Comparison of ENCODE assay signal across 10 cellular contexts in the genomic region with DNA sequence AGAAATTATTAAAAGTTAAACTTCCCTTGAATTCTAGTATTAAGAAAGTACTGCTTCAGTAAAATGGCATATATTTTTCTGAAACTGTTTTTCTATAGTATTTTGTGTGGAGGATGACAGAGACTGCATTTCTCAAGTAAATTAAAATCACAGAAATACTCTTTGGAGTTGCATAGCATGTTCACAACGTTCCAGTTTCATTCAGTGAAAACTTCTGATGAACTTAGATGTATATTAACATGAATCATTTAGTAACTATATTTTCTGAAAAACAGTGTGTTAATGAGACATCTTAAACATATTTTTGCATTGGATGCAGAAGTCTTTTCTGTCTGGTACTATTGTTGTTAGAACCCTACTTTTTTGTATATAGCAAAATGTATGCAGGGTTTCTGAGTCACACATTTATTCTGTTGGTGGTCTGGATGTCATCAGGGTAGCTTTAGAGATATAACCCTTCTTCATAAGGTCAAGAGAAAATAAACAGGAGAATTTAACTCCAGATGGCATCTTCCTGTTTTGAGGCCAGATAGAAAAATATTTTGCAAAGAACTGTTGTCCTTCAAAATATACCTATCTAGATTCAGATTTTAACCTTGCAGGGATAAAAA. TPM values are rescaled to one million over a fixed set of nuclear protein-coding genes. Genes with fewer than 3 reads are reported as not detected.
A peak's percentile ranks its signal among the peaks of the same experiment; 100 is the strongest.
DNase-seq lines count a peak whose midpoint lies in the region; ATAC-seq and TF ChIP-seq lines count a peak whose summit lies in the region.
"Had no signal": no experiment of that assay in that cellular context is flagged by ENCODE, and none has a peak within 500 bp of the region (broad histone marks: within the 10 kb centered on the region; RNA-seq: fewer than 3 reads in every experiment).

No MANE protein-coding gene starts in this region.

- no peaks in the 10 kb centered on the region for H3K4me1 ChIP-seq in lower lobe of right lung

- no peaks in the 10 kb centered on the region for H3K27me3 ChIP-seq in lower lobe of right lung (ENCODE audit: low read depth)
- H3K27me3 ChIP-seq: neutrophil had no signal

- H3K9me3 ChIP-seq in lower lobe of right lung: no peaks in the 10 kb centered on the region
- H3K9me3 ChIP-seq: neutrophil had no signal

- no peak for DNase-seq in AG09309 (ENCODE audit: low read depth)
- DNase-seq in lower lobe of right lung: no peak
- DNase-seq in RKO (ENCODE audit: low spot score): no peak
- DNase-seq in SKM-1 treated with dmso at 0.1 percent for 144 hours (lab: John Stamatoyannopoulos, UW; ENCODE audit: unreplicated experiment): no peak
- DNase-seq in NCI-H2081 treated with DMSO at 0.1 percent for 48 hours (lab: John Stamatoyannopoulos, UW): no peak
- DNase-seq in A172 (ENCODE audit: low spot score): no peak
- DNase-seq: NCI-H2081 had no signal

- TF ChIP-seq CTCF in AG09309 (IDR thresholded peaks at IDR 0.05; ENCODE audit: control insufficient read depth, insufficient read depth, low read depth, low read length, missing control alignments): no peak
- TF ChIP-seq CTCF in lower lobe of right lung (IDR thresholded peaks at IDR 0.05): no peak

- H3K36me3 ChIP-seq in lower lobe of right lung: no peaks in the 10 kb centered on the region
- H3K36me3 ChIP-seq: neutrophil had no signal

- H3K27ac ChIP-seq in lower lobe of right lung: peak overlapping the region; percentile 47
- H3K27ac ChIP-seq: neutrophil had no signal

- intact Hi-C loops in lower lobe of right lung (cut with DNase I): no loop called here

- peak; percentile 8 for ATAC-seq in GM19463 (IDR thresholded peaks at IDR 0.05; ENCODE audit: unreplicated experiment)
- ATAC-seq in HG03575 (IDR thresholded peaks at IDR 0.05; ENCODE audit: extremely low read depth, insufficient number of reproducible peaks, low FRiP score, unreplicated experiment): peak; percentile 12
- no peak for ATAC-seq in lower lobe of right lung

- H3K4me3 ChIP-seq in AG09309 (ENCODE audit: control insufficient read depth, low read depth, low read length): peak overlapping the region; percentile 3; the same call in 1 of the 2 replicates
- H3K4me3 ChIP-seq in lower lobe of right lung: peak overlapping the region; percentile 48

RNA-seq across cellular contexts. Expression of a gene that starts 5.1 kb away (rescaled TPM):
- 187 TPM for total RNA-seq in lower lobe of right lung
- total RNA-seq in A172 (2014; rRNA removed; shearing (Covaris generic)): 563 and 691 TPM in 2 replicates

Comparison
In these comparisons a context has a peak if more than half of its experiments do, and no peak if none do; other contexts are left out.
1. ATAC-seq: peak in GM19463 (single experiment) and HG03575 (single experiment); none in lower lobe of right lung (0 of 2).